5 cellular contexts compared by ENCODE assay signal in the genomic region with DNA sequence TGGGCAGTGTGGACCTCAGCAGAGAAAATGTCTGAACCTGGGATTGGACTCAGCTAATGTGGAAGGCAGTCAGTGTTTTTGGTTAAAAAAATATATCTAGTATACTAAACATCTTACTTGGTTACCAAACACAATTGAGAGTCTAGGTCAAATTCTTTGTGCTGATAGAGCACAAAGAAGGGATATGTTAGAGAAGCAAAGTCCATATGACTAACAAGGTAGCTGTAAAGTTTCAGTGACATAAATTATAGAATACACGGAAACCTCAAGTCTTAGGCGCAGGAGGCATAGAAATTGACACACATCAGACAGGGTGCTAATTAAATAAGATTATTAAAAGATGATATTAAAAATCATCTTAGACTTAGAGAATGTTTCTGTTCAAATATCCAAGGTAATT.
"Had no signal": no experiment of that assay in that cellular context is flagged by ENCODE, and none has a peak within 500 bp of the region (broad histone marks: within the 10 kb centered on the region; RNA-seq: fewer than 3 reads in every experiment).

No MANE protein-coding gene starts in this region.

- DNase-seq: H9, HCEC 1CT, IMR-90 had no signal

- H3K4me3 ChIP-seq: GM23338, K562 had no signal

- H2AFZ ChIP-seq: GM23338 had no signal

- H3K4me2 ChIP-seq: GM23338 had no signal

- H3K4me1 Mint-ChIP-seq: GM23338, H9 had no signal

- ATAC-seq: GM23338, K562 had no signal

- H3K4me3 Mint-ChIP-seq: GM23338, H9 had no signal

- H3K9me3 Mint-ChIP-seq: H9 had no signal

- H3K27ac Mint-ChIP-seq: GM23338, H9 had no signal
